ENCODE assay signal across 2 cellular contexts in the genomic region with DNA sequence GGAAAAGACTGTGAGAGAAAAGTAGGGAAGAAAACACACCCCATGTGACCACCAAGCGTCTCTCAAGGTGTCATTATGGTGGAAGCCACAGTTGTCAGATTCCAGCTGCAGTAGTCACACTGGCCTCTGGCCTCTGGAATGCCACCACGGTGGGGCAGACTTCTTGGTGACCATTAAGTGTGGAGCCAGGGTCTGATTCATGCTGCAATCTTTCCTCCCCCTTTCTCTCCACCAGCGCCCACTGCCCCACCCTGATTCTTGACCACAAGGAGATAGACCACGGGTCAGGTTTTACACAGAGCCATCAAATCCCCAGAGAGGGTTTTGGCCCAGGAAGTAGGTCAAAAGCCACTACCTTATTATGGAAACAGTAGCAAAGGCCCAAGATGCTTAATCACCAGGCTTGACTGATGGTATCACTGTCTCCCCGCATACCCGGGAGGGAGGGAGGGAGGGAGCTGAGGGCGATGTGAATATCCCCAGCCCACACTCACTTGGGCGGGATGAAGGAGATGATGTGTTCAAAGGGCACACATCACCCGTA.
TF ChIP-seq lines count a peak whose summit lies in the region.

No MANE protein-coding gene starts in this region.

TF ChIP-seq in HCT116, 20 proteins besides CTCF, POLR2A, EP300 and RAD21 (continued from another document):
- TF ChIP-seq, protein P1, sequence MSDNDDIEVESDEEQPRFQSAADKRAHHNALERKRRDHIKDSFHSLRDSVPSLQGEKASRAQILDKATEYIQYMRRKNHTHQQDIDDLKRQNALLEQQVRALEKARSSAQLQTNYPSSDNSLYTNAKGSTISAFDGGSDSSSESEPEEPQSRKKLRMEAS (IDR thresholded peaks at IDR 0.05): peak; percentile 70
- TF ChIP-seq CEBPB (IDR thresholded peaks at IDR 0.05; ENCODE audit: low read depth) (peak; percentile 59; the same call in 1 of the 2 replicates), EZH2phosphoT487 (IDR thresholded peaks at IDR 0.05; ENCODE audit: borderline replicate concordance) (no peak)

TF ChIP-seq in SK-N-SH treated with all-trans-retinoic acid at 6 μM for 48 hours, 23 proteins besides CTCF, POLR2A, EP300 and RAD21 (continued from another document):
- TF ChIP-seq, protein P2, sequence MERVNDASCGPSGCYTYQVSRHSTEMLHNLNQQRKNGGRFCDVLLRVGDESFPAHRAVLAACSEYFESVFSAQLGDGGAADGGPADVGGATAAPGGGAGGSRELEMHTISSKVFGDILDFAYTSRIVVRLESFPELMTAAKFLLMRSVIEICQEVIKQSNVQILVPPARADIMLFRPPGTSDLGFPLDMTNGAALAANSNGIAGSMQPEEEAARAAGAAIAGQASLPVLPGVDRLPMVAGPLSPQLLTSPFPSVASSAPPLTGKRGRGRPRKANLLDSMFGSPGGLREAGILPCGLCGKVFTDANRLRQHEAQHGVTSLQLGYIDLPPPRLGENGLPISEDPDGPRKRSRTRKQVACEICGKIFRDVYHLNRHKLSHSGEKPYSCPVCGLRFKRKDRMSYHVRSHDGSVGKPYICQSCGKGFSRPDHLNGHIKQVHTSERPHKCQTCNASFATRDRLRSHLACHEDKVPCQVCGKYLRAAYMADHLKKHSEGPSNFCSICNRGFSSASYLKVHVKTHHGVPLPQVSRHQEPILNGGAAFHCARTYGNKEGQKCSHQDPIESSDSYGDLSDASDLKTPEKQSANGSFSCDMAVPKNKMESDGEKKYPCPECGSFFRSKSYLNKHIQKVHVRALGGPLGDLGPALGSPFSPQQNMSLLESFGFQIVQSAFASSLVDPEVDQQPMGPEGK (CRISPR knock-in tag; IDR thresholded peaks at IDR 0.05; ENCODE audit: borderline replicate concordance): no peak
- no peak for TF ChIP-seq OSR1 (CRISPR knock-in tag; IDR thresholded peaks at IDR 0.05)
